ENCODE assay signal across 13 cellular contexts in genomic region chr16:68592466-68593337, GRCh38. TPM values are rescaled to one million over a fixed set of nuclear protein-coding genes. Genes with fewer than 3 reads are reported as not detected.
A peak's percentile ranks its signal among the peaks of the same experiment; 100 is the strongest.
DNase-seq lines count a peak whose midpoint lies in the region; TF ChIP-seq lines count a peak whose summit lies in the region.
"Had no signal": no experiment of that assay in that cellular context is flagged by ENCODE, and none has a peak within 500 bp of the region (broad histone marks: within the 10 kb centered on the region; RNA-seq: fewer than 3 reads in every experiment).

No MANE protein-coding gene starts in this region.

- WGBS in transverse colon (ENCODE audit: low coverage in 1 of 2), 2 donors = 83 to 87% methylated on average over 2 to 5 of the region's 5 CpGs

- H4K20me1 ChIP-seq in OCI-LY3 (ENCODE audit: insufficient read depth, low read length) = no peaks in the 10 kb centered on the region
- H4K20me1 ChIP-seq: BLaER1 had no signal

- H3K4me3 ChIP-seq in OCI-LY3 (ENCODE audit: low read length) (no peak overlapping the region), epithelial cell of esophagus (ENCODE audit: low read length) (no peak overlapping the region), transverse colon (no peak overlapping the region)
- H3K4me3 ChIP-seq: BLaER1, esophagus muscularis mucosa had no signal

- H3K4me1 Mint-ChIP-seq in activated CD4-positive, alpha-beta T cell treated with anti-CD3 and anti-CD28 coated beads, Interleukin-2, amount 10 ng/mL, durations not matched to agents 24 days and 14 days = peaks cover 2% of the 10 kb centered on the region

- TF ChIP-seq CTCF in OCI-LY3 (IDR thresholded peaks at IDR 0.05; ENCODE audit: low read depth, low read length) (peak; percentile 45), epithelial cell of esophagus (IDR thresholded peaks at IDR 0.05; ENCODE audit: insufficient read depth, low read depth, low read length, missing control alignments) (peak; percentile 27), transverse colon (IDR thresholded peaks at IDR 0.05) (peak in 3 of 5 experiments; percentile 15 to 35 (median 22))

- no peak for TF ChIP-seq EP300 in transverse colon (IDR thresholded peaks at IDR 0.05; ENCODE audit: low read depth)

- DNase-seq in activated CD4-positive, alpha-beta T cell treated with anti-CD3 and anti-CD28 coated beads, Interleukin-2, amount 10 ng/mL, durations not matched to agents 24 days and 14 days = peak; percentile 61
- no peak for DNase-seq in activated CD4-positive, alpha-beta T cell treated with anti-CD3 and anti-CD28 coated beads, Interleukin-2, amount 50 U/mL, for 4 hours
- DNase-seq in epithelial cell of esophagus (ENCODE audit: low read depth) (peak; percentile 49), transverse colon (no peak), NCI-H1930 (lab: John Stamatoyannopoulos, UW) (no peak), NCI-H187 treated with DMSO at 0.1 percent for 48 hours (lab: John Stamatoyannopoulos, UW) (no peak), NCI-H2029 treated with DMSO at 0.1 percent for 48 hours (lab: John Stamatoyannopoulos, UW) (no peak)
- DNase-seq: activated naive CD4-positive, alpha-beta T cell treated with anti-CD3 and anti-CD28 coated beads for 36 hours; NCI-H2227 treated with DMSO at 0.1 percent for 48 hours; stimulated activated CD4-positive, alpha-beta T cell treated with anti-CD3 and anti-CD28 coated beads, Interleukin-2, amount 100 ng/mL, for 24 hours had no signal

- TF ChIP-seq POLR2A in transverse colon (IDR thresholded peaks at IDR 0.05) = no peak

- H3K9me3 ChIP-seq in OCI-LY3 (ENCODE audit: insufficient read depth, low read length) = no peaks in the 10 kb centered on the region
- no peaks in the 10 kb centered on the region for H3K9me3 ChIP-seq in transverse colon
- H3K9me3 ChIP-seq: esophagus muscularis mucosa had no signal

- H3K27ac Mint-ChIP-seq in activated CD4-positive, alpha-beta T cell treated with anti-CD3 and anti-CD28 coated beads, Interleukin-2, amount 10 ng/mL, durations not matched to agents 24 days and 14 days = no peak overlapping the region
- H3K27ac Mint-ChIP-seq: activated naive CD4-positive, alpha-beta T cell treated with anti-CD3 and anti-CD28 coated beads for 36 hours had no signal

- peaks cover 11% of the 10 kb centered on the region for H3K9me3 Mint-ChIP-seq in activated CD4-positive, alpha-beta T cell treated with anti-CD3 and anti-CD28 coated beads, Interleukin-2, amount 10 ng/mL, durations not matched to agents 24 days and 14 days

- in situ Hi-C loops in transverse colon (cut with MboI; ENCODE audit: low pct_ligation_motif_present in 1 of 4, low pct_unique_long_range_greater_than_20kb in 1 of 4, low sequenced_read_pairs in 3 of 4) = no loop called here

- 0 out of 2 replicates have a peak, but pooled peaks cover 3% of the 10 kb centered on the region for H3K4me1 ChIP-seq in OCI-LY3 (ENCODE audit: low read length)
- H3K4me1 ChIP-seq in transverse colon = peaks cover 0 to 4% (median 0%) of the 10 kb centered on the region in 4 donors
- H3K4me1 ChIP-seq: BLaER1, esophagus muscularis mucosa had no signal

- no peak overlapping the region for H3K4me3 Mint-ChIP-seq in activated CD4-positive, alpha-beta T cell treated with anti-CD3 and anti-CD28 coated beads, Interleukin-2, amount 10 ng/mL, durations not matched to agents 24 days and 14 days
- H3K4me3 Mint-ChIP-seq: activated naive CD4-positive, alpha-beta T cell treated with anti-CD3 and anti-CD28 coated beads for 36 hours had no signal

- H3K9ac ChIP-seq in OCI-LY3 (ENCODE audit: low read length) = no peak overlapping the region
- H3K9ac ChIP-seq: BLaER1 had no signal

- no peaks in the 10 kb centered on the region for H3K27me3 Mint-ChIP-seq in activated CD4-positive, alpha-beta T cell treated with anti-CD3 and anti-CD28 coated beads, Interleukin-2, amount 10 ng/mL, durations not matched to agents 24 days and 14 days

- no peak overlapping the region for H3K27ac ChIP-seq in OCI-LY3 (ENCODE audit: low read length)
- no peak overlapping the region for H3K27ac ChIP-seq in transverse colon
- H3K27ac ChIP-seq: BLaER1, esophagus muscularis mucosa had no signal

- H2AFZ ChIP-seq in OCI-LY3 (ENCODE audit: low read depth, low read length) = no peak overlapping the region

- H3K27me3 ChIP-seq in OCI-LY3 (ENCODE audit: low read depth, low read length) = no peaks in the 10 kb centered on the region
- H3K27me3 ChIP-seq in transverse colon = no peaks in the 10 kb centered on the region
- H3K27me3 ChIP-seq: BLaER1 had no signal

- H3K36me3 ChIP-seq in OCI-LY3 (replicated peaks; ENCODE audit: low read depth, low read length) = no peaks in the 10 kb centered on the region
- H3K36me3 ChIP-seq in transverse colon = no peaks in the 10 kb centered on the region
- H3K36me3 ChIP-seq: BLaER1, esophagus muscularis mucosa had no signal

- intact Hi-C loops in activated CD4-positive, alpha-beta T cell treated with anti-CD3 and anti-CD28 coated beads, Interleukin-2, amount 10 ng/mL, durations not matched to agents 24 days and 14 days (cut with micrococcal nuclease) = loop anchor here (5.0 kb wide), 1 partner anchor 65 kb away; no protein-coding TSS in a partner anchor
- intact Hi-C loops in transverse colon (cut with DNase I; ENCODE audit: low total_unique reads) = no loop called here

- H3K79me2 ChIP-seq in OCI-LY3 (ENCODE audit: low read length) = no peaks in the 10 kb centered on the region

- H3K4me2 ChIP-seq in OCI-LY3 (ENCODE audit: low read length) = no peak overlapping the region
- H3K4me2 ChIP-seq: BLaER1 had no signal

- peaks cover 2% of the 10 kb centered on the region for H3K36me3 Mint-ChIP-seq in activated CD4-positive, alpha-beta T cell treated with anti-CD3 and anti-CD28 coated beads, Interleukin-2, amount 10 ng/mL, durations not matched to agents 24 days and 14 days (ENCODE audit: low read depth)

RNA-seq across cellular contexts. Expression of gene CDH3, which starts 52.4 kb away (rescaled TPM):
- total RNA-seq in activated CD4-positive, alpha-beta T cell treated with anti-CD3 and anti-CD28 coated beads, Interleukin-2, amount 10 ng/mL, durations not matched to agents 24 days and 14 days = 0.19 and 0.37 TPM in 2 replicates
- total RNA-seq in transverse colon = 1 to 10 TPM in 1 of 4 donors, under 1 TPM in 1, not detected in 2; 0.32 to 2.0 TPM

RNA-seq across cellular contexts. Expression of gene ZFP90, which starts 53.6 kb away (rescaled TPM):
- 19.0 and 20.2 TPM in 2 replicates for total RNA-seq in activated CD4-positive, alpha-beta T cell treated with anti-CD3 and anti-CD28 coated beads, Interleukin-2, amount 10 ng/mL, durations not matched to agents 24 days and 14 days
- total RNA-seq in transverse colon = 10 to 100 TPM; 10.1 to 78.2 (median 16.4) TPM

Comparison
In these comparisons a context has a peak if more than half of its experiments do, and no peak if none do; other contexts are left out.
1. DNase-seq: peak in activated CD4-positive, alpha-beta T cell treated with anti-CD3 and anti-CD28 coated beads, Interleukin-2, amount 10 ng/mL, durations not matched to agents 24 days and 14 days (single experiment) and epithelial cell of esophagus (single experiment); none in activated CD4-positive, alpha-beta T cell treated with anti-CD3 and anti-CD28 coated beads, Interleukin-2, amount 50 U/mL, for 4 hours (0 of 2), transverse colon (single experiment), NCI-H1930 (0 of 2), NCI-H187 treated with DMSO at 0.1 percent for 48 hours (single experiment) and NCI-H2029 treated with DMSO at 0.1 percent for 48 hours (single experiment).
2. Peak in every context shown above with its lines, with median percentiles within 50 percentile points of each other: CTCF ChIP-seq.